ENCODE assay signal across 11 cellular contexts in the genomic region with DNA sequence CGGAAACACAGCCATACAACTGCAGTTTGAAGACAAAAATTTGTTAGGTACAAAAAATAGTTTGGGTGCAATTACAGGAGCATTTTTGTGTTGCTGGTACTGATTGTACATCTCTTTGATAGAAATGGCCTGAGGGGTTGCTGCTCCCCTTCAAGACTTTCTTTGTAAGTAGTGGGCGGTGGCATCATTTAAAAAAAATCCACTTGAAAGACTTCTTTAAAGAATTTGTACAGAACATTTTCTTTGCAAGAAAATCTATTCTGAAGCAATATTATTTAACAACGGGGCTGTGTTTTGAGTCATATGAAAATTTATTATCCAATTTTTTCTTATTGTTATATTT.
DNase-seq lines count a peak whose midpoint lies in the region; ATAC-seq and TF ChIP-seq lines count a peak whose summit lies in the region.
"Had no signal": no experiment of that assay in that cellular context is flagged by ENCODE, and none has a peak within 500 bp of the region (broad histone marks: within the 10 kb centered on the region; RNA-seq: fewer than 3 reads in every experiment).

No MANE protein-coding gene starts in this region.

- H3K36me3 ChIP-seq in heart right ventricle (no peaks in the 10 kb centered on the region), upper lobe of right lung (no peaks in the 10 kb centered on the region), ovary (no peaks in the 10 kb centered on the region)
- H3K36me3 ChIP-seq: WERI-Rb-1 had no signal

- H3K4me3 ChIP-seq in heart right ventricle (peak overlapping the region in 6 of 10 donors; percentile 21 to 39 (median 30)), epithelial cell of proximal tubule (ENCODE audit: low read depth, low read length) (peak overlapping the region; percentile 6), upper lobe of right lung (peak overlapping the region; percentile 14), ovary (no peak overlapping the region)

- H3K27me3 ChIP-seq in heart right ventricle (no peaks in the 10 kb centered on the region), upper lobe of right lung (no peaks in the 10 kb centered on the region), ovary (no peaks in the 10 kb centered on the region)

- no peak for TF ChIP-seq CTCF in heart right ventricle (IDR thresholded peaks at IDR 0.05)
- no peak for TF ChIP-seq CTCF in epithelial cell of proximal tubule (conservative IDR thresholded peaks at IDR 0.05; ENCODE audit: low read depth, low read length)
- no peak for TF ChIP-seq CTCF in omental fat pad (IDR thresholded peaks at IDR 0.05)
- TF ChIP-seq CTCF in upper lobe of right lung (IDR thresholded peaks at IDR 0.05) = no peak
- no peak for TF ChIP-seq CTCF in ovary (IDR thresholded peaks at IDR 0.05)

- H3K9me3 ChIP-seq in heart right ventricle (no peaks in the 10 kb centered on the region), upper lobe of right lung (no peaks in the 10 kb centered on the region), ovary (no peaks in the 10 kb centered on the region)

- peaks cover 12 to 73% (median 61%) of the 10 kb centered on the region in 9 donors for H3K4me1 ChIP-seq in heart right ventricle
- H3K4me1 ChIP-seq in upper lobe of right lung = peaks cover 31% of the 10 kb centered on the region
- peaks cover 24% of the 10 kb centered on the region for H3K4me1 ChIP-seq in ovary (ENCODE audit: insufficient read depth)

- DNase-seq in heart right ventricle (no peak), Right ventricle myocardium superior (no peak), epithelial cell of proximal tubule (ENCODE audit: low read depth) (no peak), omental fat pad (ENCODE audit: low spot score) (no peak), upper lobe of right lung (no peak), ovary (no peak)
- DNase-seq: activated T-cell treated with anti-CD3 and anti-CD28 coated beads, Interleukin-2, amount 50 U/mL, for 48 hours; NCI-H446; WERI-Rb-1 had no signal

- ATAC-seq in heart right ventricle (no peak), Right ventricle myocardium superior (ENCODE audit: poor library complexity) (no peak), omental fat pad (ENCODE audit: low FRiP score) (peak; percentile 1), upper lobe of right lung (no peak), GM18909 (IDR thresholded peaks at IDR 0.05; ENCODE audit: poor library complexity, unreplicated experiment) (no peak), HG02588 (IDR thresholded peaks at IDR 0.05; ENCODE audit: unreplicated experiment) (no peak)

- TF ChIP-seq EP300 in ovary (IDR thresholded peaks at IDR 0.05) = no peak

- 14 to 21% methylated on average over 3 of the region's 3 CpGs for WGBS in heart right ventricle, 2 donors
- WGBS in ovary, 3 donors = 4 to 5% (median 5%) methylated on average over 3 of the region's 3 CpGs

- no peak for TF ChIP-seq POLR2A in ovary (IDR thresholded peaks at IDR 0.05)

- intact Hi-C loops in heart right ventricle (cut with DNase I) = loop anchor here in 9 of 10 donors (2.0 to 10.0 kb wide), 15 partner anchors 37 to 229 kb away; a partner anchor contains a TSS
- intact Hi-C loops in Right ventricle myocardium superior (cut with DNase I) = loop anchor here (2.0 to 10.0 kb wide), 4 partner anchors 82 to 172 kb away; a partner anchor contains a TSS
- intact Hi-C loops in upper lobe of right lung (cut with DNase I) = no loop called here
- intact Hi-C loops in ovary (cut with DNase I) = loop anchor here in 1 of 4 donors (5.0 kb wide), 1 partner anchor 172 kb away; a partner anchor contains a TSS

- peak overlapping the region; percentile 76 to 94 (median 86) for H3K27ac ChIP-seq in heart right ventricle
- peak overlapping the region; percentile 86 for H3K27ac ChIP-seq in upper lobe of right lung
- no peak overlapping the region for H3K27ac ChIP-seq in ovary
- H3K27ac ChIP-seq: WERI-Rb-1 had no signal

Comparison
In these comparisons a context has a peak if more than half of its experiments do, and no peak if none do; other contexts are left out.
1. H3K27ac ChIP-seq: peak in heart right ventricle (10 of 10) and upper lobe of right lung (single experiment); none in ovary (0 of 2).